In the genomic region with DNA sequence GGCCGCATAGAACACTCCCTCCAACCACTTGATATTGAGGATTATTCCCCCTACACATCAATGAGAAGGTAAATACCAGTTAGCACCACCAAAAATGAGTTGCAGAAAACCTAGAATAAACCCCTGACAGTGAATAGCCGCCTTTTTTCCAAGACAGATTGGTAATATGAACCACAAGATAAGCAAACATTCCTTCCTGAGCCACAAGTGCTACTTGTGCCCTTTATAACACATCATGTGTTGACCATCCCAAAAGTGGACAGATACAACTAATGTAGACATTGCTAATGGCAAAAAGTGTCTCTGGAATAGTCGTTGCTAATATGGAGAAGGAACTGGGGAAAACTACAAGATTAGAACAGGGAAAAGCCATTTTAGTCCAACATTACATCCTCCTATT, we compare ENCODE assay signal across 22 cellular contexts. TPM values are rescaled to one million over a fixed set of nuclear protein-coding genes. Genes with fewer than 3 reads are reported as not detected.
"Had no signal": no experiment of that assay in that cellular context is flagged by ENCODE, and none has a peak within 500 bp of the region (broad histone marks: within the 10 kb centered on the region; RNA-seq: fewer than 3 reads in every experiment).

No MANE protein-coding gene starts in this region.

- H3K9me3 Mint-ChIP-seq: activated B cell treated with CpG ODN at 0.5 μM for 24 hours; activated naive CD8-positive, alpha-beta T cell treated with anti-CD3 and anti-CD28 coated beads, Interleukin-2, amount 10 ng/mL, durations not matched to agents 7 days and 5 days; effector memory CD8-positive, alpha-beta T cell; nephron had no signal

- H3K27me3 ChIP-seq: brain microvascular endothelial cell, right lobe of liver, suprapubic skin, tibial artery had no signal

- ATAC-seq: effector memory CD8-positive, alpha-beta T cell; mucosa of descending colon; right lobe of liver had no signal

- H3K4me3 Mint-ChIP-seq: activated B cell treated with CpG ODN at 0.5 μM for 24 hours; activated CD4-positive, alpha-beta T cell treated with anti-CD3 and anti-CD28 coated beads for 36 hours; effector memory CD8-positive, alpha-beta T cell; nephron had no signal

- H3K36me3 ChIP-seq: brain microvascular endothelial cell, left ventricle myocardium inferior, right lobe of liver, suprapubic skin, tibial artery had no signal

- H3K27me3 Mint-ChIP-seq: activated B cell treated with CpG ODN at 0.5 μM for 24 hours; activated CD4-positive, alpha-beta T cell treated with anti-CD3 and anti-CD28 coated beads for 36 hours; activated naive CD8-positive, alpha-beta T cell treated with anti-CD3 and anti-CD28 coated beads, Interleukin-2, amount 10 ng/mL, durations not matched to agents 7 days and 5 days; effector memory CD8-positive, alpha-beta T cell had no signal

- H3K9me3 ChIP-seq: left ventricle myocardium inferior, mucosa of descending colon, right lobe of liver, suprapubic skin, tibial artery had no signal

- H3K4me1 ChIP-seq: left ventricle myocardium inferior, right lobe of liver, suprapubic skin, tibial artery had no signal

- H3K4me3 ChIP-seq: left ventricle myocardium inferior, lung, mucosa of descending colon, right lobe of liver, skin epidermis, suprapubic skin, tibial artery had no signal

- H3K27ac Mint-ChIP-seq: activated B cell treated with CpG ODN at 0.5 μM for 24 hours; activated CD4-positive, alpha-beta T cell treated with anti-CD3 and anti-CD28 coated beads for 36 hours; activated naive CD8-positive, alpha-beta T cell treated with anti-CD3 and anti-CD28 coated beads, Interleukin-2, amount 10 ng/mL, durations not matched to agents 7 days and 5 days; effector memory CD8-positive, alpha-beta T cell; nephron had no signal

- H3K36me3 Mint-ChIP-seq: activated naive CD8-positive, alpha-beta T cell treated with anti-CD3 and anti-CD28 coated beads, Interleukin-2, amount 10 ng/mL, durations not matched to agents 7 days and 5 days had no signal

- H3K27ac ChIP-seq: brain microvascular endothelial cell, left ventricle myocardium inferior, right lobe of liver, skin epidermis, suprapubic skin, tibial artery had no signal

- DNase-seq: activated B cell treated with CpG ODN at 0.5 μM for 24 hours; activated CD4-positive, alpha-beta T cell treated with anti-CD3 and anti-CD28 coated beads for 36 hours; activated CD4-positive, alpha-beta T cell treated with anti-CD3 and anti-CD28 coated beads, Interleukin-2, amount 50 U/mL, for 4 hours; activated effector memory CD4-positive, alpha-beta T cell treated with Interleukin-2 at 50 U/mL for 16 hours; activated naive CD4-positive, alpha-beta T cell treated with Interleukin-2 at 50 U/mL for 16 hours; activated naive CD8-positive, alpha-beta T cell treated with anti-CD3 and anti-CD28 coated beads, Interleukin-2, amount 10 ng/mL, durations not matched to agents 7 days and 5 days; amniotic stem cell; brain microvascular endothelial cell; cortex of kidney; effector memory CD8-positive, alpha-beta T cell; foreskin fibroblast; head of caudate nucleus; left ventricle myocardium inferior; mucosa of descending colon; right lobe of liver; stimulated activated CD4-positive, alpha-beta T cell treated with anti-CD3 and anti-CD28 coated beads, Interleukin-1b, Interleukin-23, amount 100 ng/mL, for 48 hours; tibial artery had no signal

RNA-seq across cellular contexts. Expression of a gene that starts 17.2 kb away (rescaled TPM):
- total RNA-seq: cardiac septum had no signal

RNA-seq across cellular contexts. Expression of a gene that starts 28.9 kb away (rescaled TPM):
- total RNA-seq: activated naive CD8-positive, alpha-beta T cell treated with anti-CD3 and anti-CD28 coated beads, Interleukin-2, amount 10 ng/mL, durations not matched to agents 7 days and 5 days had no signal
